Comparison of ENCODE assay signal across 17 cellular contexts in genomic region chr11:117808768-117809167, GRCh38. TPM values are rescaled to one million over a fixed set of nuclear protein-coding genes. Genes with fewer than 3 reads are reported as not detected.
A peak's percentile ranks its signal among the peaks of the same experiment; 100 is the strongest.
DNase-seq lines count a peak whose midpoint lies in the region; ATAC-seq and TF ChIP-seq lines count a peak whose summit lies in the region.
"Had no signal": no experiment of that assay in that cellular context is flagged by ENCODE, and none has a peak within 500 bp of the region (broad histone marks: within the 10 kb centered on the region; RNA-seq: fewer than 3 reads in every experiment).

No MANE protein-coding gene starts in this region.

- H3K27me3 Mint-ChIP-seq in activated CD8-positive, alpha-beta memory T cell treated with anti-CD3 and anti-CD28 coated beads, Interleukin-2, amount 10 ng/mL, durations not matched to agents 7 days and 5 days, result peaks cover 2% of the 10 kb centered on the region

- ATAC-seq in heart left ventricle, result peak in 3 of 4 donors; percentile 49 to 66 (median 53)
- no peak for ATAC-seq in stimulated activated effector memory CD8-positive, alpha-beta T cell treated with anti-CD3 and anti-CD28 coated beads, Interleukin-12 subunit alpha, Interleukin-12 subunit beta, amount 100 ng/mL, for 72 hours
- no peak for ATAC-seq in activated CD8-positive, alpha-beta memory T cell treated with anti-CD3 and anti-CD28 coated beads, Interleukin-2, amount 10 ng/mL, durations not matched to agents 7 days and 5 days

- DNase-seq in NCI-H2171 treated with DMSO at 0.1 percent for 48 hours (lab: John Stamatoyannopoulos, UW), result peak; percentile 7
- DNase-seq in NCI-H2171 (lab: John Stamatoyannopoulos, UW), result no peak
- DNase-seq in adipocyte (ENCODE audit: low read depth), result no peak
- peak in 3 of 5 donors; percentile 45 to 51 (median 46) for DNase-seq in heart left ventricle
- DNase-seq in stimulated activated effector memory CD8-positive, alpha-beta T cell treated with anti-CD3 and anti-CD28 coated beads, Interleukin-12 subunit alpha, Interleukin-12 subunit beta, amount 100 ng/mL, for 72 hours (ENCODE audit: low spot score in 2 of 2), result no peak
- DNase-seq in activated CD8-positive, alpha-beta memory T cell treated with anti-CD3 and anti-CD28 coated beads, Interleukin-2, amount 10 ng/mL, durations not matched to agents 7 days and 5 days, result no peak
- no peak for DNase-seq in hippocampal formation (lab: John Stamatoyannopoulos, UW)
- DNase-seq in hypothalamus (lab: John Stamatoyannopoulos, UW), result no peak
- DNase-seq: effector CD4-positive, alpha-beta T cell had no signal

- H3K27me3 ChIP-seq in adipocyte (replicated peaks; ENCODE audit: control insufficient read depth, insufficient read depth, low read length), result peaks cover 24% of the 10 kb centered on the region
- peaks cover 0 to 12% (median 0%) of the 10 kb centered on the region in 9 donors for H3K27me3 ChIP-seq in heart left ventricle
- H3K27me3 ChIP-seq: brain microvascular endothelial cell had no signal

- H3K27ac ChIP-seq in heart left ventricle, result peak overlapping the region in 9 of 12 donors; percentile 13 to 70 (median 37)
- H3K27ac ChIP-seq: 22Rv1, brain microvascular endothelial cell, HL-60 had no signal

- H3K4me3 Mint-ChIP-seq in stimulated activated effector memory CD8-positive, alpha-beta T cell treated with anti-CD3 and anti-CD28 coated beads, Interleukin-12 subunit alpha, Interleukin-12 subunit beta, amount 100 ng/mL, for 72 hours, result peak overlapping the region; percentile 1
- H3K4me3 Mint-ChIP-seq in activated CD8-positive, alpha-beta memory T cell treated with anti-CD3 and anti-CD28 coated beads, Interleukin-2, amount 10 ng/mL, durations not matched to agents 7 days and 5 days, result no peak overlapping the region
- H3K4me3 Mint-ChIP-seq: CD8-positive, alpha-beta T cell; mesothelial cell of epicardium had no signal

- CTCF ChIA-PET in activated CD8-positive, alpha-beta memory T cell treated with anti-CD3 and anti-CD28 coated beads, Interleukin-2, amount 10 ng/mL, durations not matched to agents 7 days and 5 days (lab: Charles Lee), result interaction anchor here (0.9 to 13.0 kb wide), 21 partner anchors 9 to 382 kb away, joined by 3 to 343 read pairs (median 7); partner anchors contain the start of genes DSCAML1 and FXYD2

- no peak overlapping the region for H3K9ac ChIP-seq in adipocyte (ENCODE audit: low read length)

- peaks cover 6% of the 10 kb centered on the region for H3K36me3 Mint-ChIP-seq in stimulated activated effector memory CD8-positive, alpha-beta T cell treated with anti-CD3 and anti-CD28 coated beads, Interleukin-12 subunit alpha, Interleukin-12 subunit beta, amount 100 ng/mL, for 72 hours
- H3K36me3 Mint-ChIP-seq in activated CD8-positive, alpha-beta memory T cell treated with anti-CD3 and anti-CD28 coated beads, Interleukin-2, amount 10 ng/mL, durations not matched to agents 7 days and 5 days, result no peaks in the 10 kb centered on the region
- H3K36me3 Mint-ChIP-seq: CD8-positive, alpha-beta T cell; mesothelial cell of epicardium had no signal

- no peaks in the 10 kb centered on the region for H3K36me3 ChIP-seq in adipocyte (ENCODE audit: control insufficient read depth, insufficient read depth, low read length, severe bottlenecking)
- H3K36me3 ChIP-seq in heart left ventricle, result no peaks in the 10 kb centered on the region
- H3K36me3 ChIP-seq: brain microvascular endothelial cell had no signal

- intact Hi-C loops in heart left ventricle (cut with DNase I), result loop anchor here in 9 of 10 donors (1.0 to 10.0 kb wide), 6 partner anchors 244 to 381 kb away; no protein-coding TSS in a partner anchor

- H3K4me3 ChIP-seq in adipocyte (ENCODE audit: low read length) (peak overlapping the region; percentile 16), heart left ventricle (peak overlapping the region in 2 of 12 donors; percentile 13)
- H3K4me3 ChIP-seq: skin epidermis had no signal

- H3K9me3 ChIP-seq in adipocyte (ENCODE audit: control insufficient read depth, low read length) (no peaks in the 10 kb centered on the region), heart left ventricle (no peaks in the 10 kb centered on the region)

- WGBS in heart left ventricle, 4 donors, result 71 to 74% (median 73%) methylated on average over 13 of the region's 13 CpGs

- no peak for TF ChIP-seq CTCF in heart left ventricle (IDR thresholded peaks at IDR 0.05)

- H3K4me1 Mint-ChIP-seq in stimulated activated effector memory CD8-positive, alpha-beta T cell treated with anti-CD3 and anti-CD28 coated beads, Interleukin-12 subunit alpha, Interleukin-12 subunit beta, amount 100 ng/mL, for 72 hours, result peaks cover 54% of the 10 kb centered on the region
- H3K4me1 Mint-ChIP-seq in activated CD8-positive, alpha-beta memory T cell treated with anti-CD3 and anti-CD28 coated beads, Interleukin-2, amount 10 ng/mL, durations not matched to agents 7 days and 5 days, result peaks cover 26% of the 10 kb centered on the region

- TF ChIP-seq POLR2A in heart left ventricle (IDR thresholded peaks at IDR 0.05), result no peak

- H3K9me3 Mint-ChIP-seq in stimulated activated effector memory CD8-positive, alpha-beta T cell treated with anti-CD3 and anti-CD28 coated beads, Interleukin-12 subunit alpha, Interleukin-12 subunit beta, amount 100 ng/mL, for 72 hours, result no peaks in the 10 kb centered on the region
- no peaks in the 10 kb centered on the region for H3K9me3 Mint-ChIP-seq in activated CD8-positive, alpha-beta memory T cell treated with anti-CD3 and anti-CD28 coated beads, Interleukin-2, amount 10 ng/mL, durations not matched to agents 7 days and 5 days (ENCODE audit: low read depth)
- H3K9me3 Mint-ChIP-seq: CD8-positive, alpha-beta T cell; mesothelial cell of epicardium had no signal

- peak overlapping the region; percentile 8 for H3K27ac Mint-ChIP-seq in stimulated activated effector memory CD8-positive, alpha-beta T cell treated with anti-CD3 and anti-CD28 coated beads, Interleukin-12 subunit alpha, Interleukin-12 subunit beta, amount 100 ng/mL, for 72 hours
- no peak overlapping the region for H3K27ac Mint-ChIP-seq in activated CD8-positive, alpha-beta memory T cell treated with anti-CD3 and anti-CD28 coated beads, Interleukin-2, amount 10 ng/mL, durations not matched to agents 7 days and 5 days
- H3K27ac Mint-ChIP-seq: CD8-positive, alpha-beta T cell; mesothelial cell of epicardium had no signal

- H3K4me1 ChIP-seq in adipocyte (ENCODE audit: control insufficient read depth, insufficient read depth, low read length) (peaks cover 15% of the 10 kb centered on the region), heart left ventricle (peaks cover 0 to 23% (median 3%) of the 10 kb centered on the region in 12 donors)

RNA-seq across cellular contexts. Expression of gene DSCAML1, which starts 11.8 kb away (rescaled TPM):
- 1 to 10 TPM in 3 of 9 donors, under 1 TPM in 6; 0.05 to 1.7 (median 0.81) TPM for total RNA-seq in heart left ventricle
- under 1 TPM; 0.11 to 0.76 TPM for polyA plus RNA-seq in heart left ventricle
- 1 to 10 TPM in 1 of 2 experiments, under 1 TPM in 1; 0.42 to 1.4 TPM for total RNA-seq in activated CD8-positive, alpha-beta memory T cell treated with anti-CD3 and anti-CD28 coated beads, Interleukin-2, amount 10 ng/mL, durations not matched to agents 7 days and 5 days
- total RNA-seq: fibroblast of villous mesenchyme, NCI-H460 had no signal

RNA-seq across cellular contexts. Expression of gene FXYD2, which starts 15.8 kb away (rescaled TPM):
- total RNA-seq in heart left ventricle, result 1 to 10 TPM in 5 of 9 donors, under 1 TPM in 3, not detected in 1; 0.48 to 2.7 (median 1.8) TPM
- polyA plus RNA-seq in heart left ventricle, result 1 to 10 TPM in 1 of 2 donors, under 1 TPM in 1; 0.53 to 1.8 TPM
- total RNA-seq in activated CD8-positive, alpha-beta memory T cell treated with anti-CD3 and anti-CD28 coated beads, Interleukin-2, amount 10 ng/mL, durations not matched to agents 7 days and 5 days, result 10 to 100 TPM; 13.1 to 19.0 TPM
- total RNA-seq: fibroblast of villous mesenchyme, NCI-H460 had no signal

Comparison
In these comparisons a context has a peak if more than half of its experiments do, and no peak if none do; other contexts are left out.
1. DNase-seq: peak in NCI-H2171 treated with DMSO at 0.1 percent for 48 hours (single experiment) and heart left ventricle (3 of 5); none in NCI-H2171 (single experiment), adipocyte (single experiment), stimulated activated effector memory CD8-positive, alpha-beta T cell treated with anti-CD3 and anti-CD28 coated beads, Interleukin-12 subunit alpha, Interleukin-12 subunit beta, amount 100 ng/mL, for 72 hours (0 of 2), activated CD8-positive, alpha-beta memory T cell treated with anti-CD3 and anti-CD28 coated beads, Interleukin-2, amount 10 ng/mL, durations not matched to agents 7 days and 5 days (single experiment), hippocampal formation (0 of 2) and hypothalamus (0 of 51).
2. ATAC-seq: peak in heart left ventricle (3 of 4); none in stimulated activated effector memory CD8-positive, alpha-beta T cell treated with anti-CD3 and anti-CD28 coated beads, Interleukin-12 subunit alpha, Interleukin-12 subunit beta, amount 100 ng/mL, for 72 hours (single experiment) and activated CD8-positive, alpha-beta memory T cell treated with anti-CD3 and anti-CD28 coated beads, Interleukin-2, amount 10 ng/mL, durations not matched to agents 7 days and 5 days (single experiment).